ENCODE assay signal across 10 cellular contexts in the genomic region with DNA sequence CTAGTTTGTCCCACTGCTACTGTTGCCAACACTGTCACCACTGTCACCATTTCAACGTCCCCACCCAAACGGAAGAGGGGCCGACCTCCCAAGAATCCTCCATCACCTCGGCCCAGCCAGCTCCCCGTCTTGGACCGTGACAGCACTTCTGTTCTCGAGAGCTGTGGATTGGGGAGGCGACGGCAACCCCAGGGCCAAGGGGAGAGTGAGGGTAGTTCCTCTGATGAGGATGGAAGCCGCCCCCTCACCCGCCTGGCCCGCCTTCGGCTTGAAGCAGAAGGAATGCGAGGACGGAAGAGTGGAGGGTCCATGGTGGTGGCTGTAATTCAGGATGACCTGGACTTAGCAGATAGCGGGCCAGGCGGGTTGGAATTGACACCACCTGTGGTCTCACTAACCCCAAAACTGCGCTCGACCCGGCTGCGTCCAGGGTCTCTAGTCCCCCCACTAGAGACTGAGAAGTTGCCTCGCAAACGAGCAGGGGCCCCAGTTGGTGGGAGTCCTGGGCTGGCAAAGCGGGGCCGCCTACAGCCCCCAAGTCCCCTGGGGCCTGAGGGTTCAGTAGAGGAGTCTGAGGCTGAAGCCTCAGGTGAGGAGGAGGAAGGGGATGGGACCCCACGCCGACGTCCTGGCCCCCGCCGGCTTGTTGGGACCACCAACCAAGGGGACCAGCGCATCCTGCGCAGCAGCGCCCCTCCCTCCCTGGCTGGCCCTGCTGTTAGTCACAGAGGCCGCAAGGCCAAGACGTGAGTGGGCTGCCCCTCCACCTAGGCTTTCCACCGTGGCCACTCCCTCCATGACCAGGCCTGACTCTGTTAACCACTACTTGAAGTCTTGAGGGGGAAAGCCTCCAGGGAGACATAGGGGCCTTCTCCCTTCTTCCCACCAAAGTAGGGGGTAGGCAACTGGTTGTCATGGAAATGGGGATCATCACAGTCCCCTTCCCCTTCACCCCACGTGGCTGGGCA. TPM values are rescaled to one million over a fixed set of nuclear protein-coding genes. Genes with fewer than 3 reads are reported as not detected.
DNase-seq lines count a peak whose midpoint lies in the region; ATAC-seq, FAIRE-seq and TF ChIP-seq lines count a peak whose summit lies in the region.
"Had no signal": no experiment of that assay in that cellular context is flagged by ENCODE, and none has a peak within 500 bp of the region (broad histone marks: within the 10 kb centered on the region; RNA-seq: fewer than 3 reads in every experiment).

No MANE protein-coding gene starts in this region.

- BruUV-seq in K562 (replicated peaks; lab: Mats Ljungman, UMichigan): TSS peak; percentile 13

- no peak for DNase-seq in K562 (ENCODE audit: extremely low read depth in 1 of 4, low spot score in 3 of 4)
- no peak for DNase-seq in NCI-H82 (lab: John Stamatoyannopoulos, UW)
- DNase-seq in substantia nigra (lab: John Stamatoyannopoulos, UW): no peak
- no peak for DNase-seq in NCI-H2029 treated with DMSO at 0.1 percent for 48 hours (lab: John Stamatoyannopoulos, UW)
- DNase-seq: activated CD4-positive, alpha-beta T cell treated with anti-CD3 and anti-CD28 coated beads for 4 hours; NCI-H1930 had no signal

- no peak for TF ChIP-seq EP300 in K562 (IDR thresholded peaks at IDR 0.05; ENCODE audit: low read length)

- peaks cover 5% of the 10 kb centered on the region for H3K9me1 ChIP-seq in K562 (ENCODE audit: control insufficient read depth, insufficient read depth, low read length)

- H3K36me3 ChIP-seq in ACC112 (ENCODE audit: insufficient read depth, low read length) (peaks cover 21% of the 10 kb centered on the region; the same call in 1 of the 2 replicates), K562 (ENCODE audit: control insufficient read depth, insufficient read depth, low read length) (peaks cover 95% of the 10 kb centered on the region), mucosa of stomach (ENCODE audit: control insufficient read depth, insufficient read depth, low read length) (peaks cover 30% of the 10 kb centered on the region)

- in situ Hi-C loops in K562 (cut with MboI): no loop called here

- CTCF ChIA-PET in K562 (lab: Yijun Ruan, JAX; ENCODE audit: low intra/inter-chr PET ratio): no interaction called here

- 83% methylated on average over 26 of the region's 37 CpGs for WGBS in K562 (ENCODE audit: insufficient coverage, low coverage, missing lambda C conversion rate)

- H3K79me2 ChIP-seq in ACC112 (ENCODE audit: control insufficient read depth, insufficient read depth, low read length, unreplicated experiment) (peaks cover 9% of the 10 kb centered on the region), K562 (ENCODE audit: control insufficient read depth, insufficient read depth, low read length) (no peaks in the 10 kb centered on the region; the same call in 2 of the 3 replicates)

- H3K4me3 ChIP-seq in ACC112 (ENCODE audit: low read depth, low read length) (no peak overlapping the region), K562 (no peak overlapping the region), mucosa of stomach (ENCODE audit: low read length) (no peak overlapping the region)

- H3K9ac ChIP-seq in K562 (ENCODE audit: insufficient read depth in 1 of 2, low read depth in 2 of 2, low read length in 2 of 2) (peak overlapping the region in 1 of 2 experiments; percentile 66; a peak in 1 of 4 replicates), mucosa of stomach (ENCODE audit: low read length) (peak overlapping the region; percentile 45)

- peak; percentile 65 for ATAC-seq in K562
- ATAC-seq: activated T-helper 17 cell treated with anti-CD3 and anti-CD28 coated beads, Interleukin-2, amount 50 U/mL, for 72 hours had no signal

- no peak for TF ChIP-seq RAD21 in K562 (CRISPR knock-in tag; conservative IDR thresholded peaks at IDR 0.05 in 1 of 2, IDR thresholded peaks at IDR 0.05 in 1 of 2)

- POLR2A ChIA-PET in K562 (lab: Yijun Ruan, JAX): interaction anchor here (1.0 to 2.9 kb wide), 4 partner anchors 8 to 17 kb away, joined by 3 to 19 read pairs (median 6); partner anchors contain the start of gene PHKG2

- intact Hi-C loops in K562 (cut with micrococcal nuclease): no loop called here

- TF ChIP-seq CTCF in K562 (IDR thresholded peaks at IDR 0.05 in 2 of 3, conservative IDR thresholded peaks at IDR 0.05 in 1 of 3; ENCODE audit: insufficient read depth in 2 of 3, low read depth in 1 of 3, low read length in 3 of 3): no peak

- no peaks in the 10 kb centered on the region for H3K9me3 ChIP-seq in K562 (replicated peaks; ENCODE audit: control insufficient read depth, insufficient read depth, low read depth, low read length)
- no peaks in the 10 kb centered on the region for H3K9me3 ChIP-seq in mucosa of stomach (ENCODE audit: control insufficient read depth, low read length)

- H3K27ac ChIP-seq in ACC112 (ENCODE audit: low read depth, low read length) (peak overlapping the region; percentile 91), K562 (ENCODE audit: extremely low read depth, low read depth, low read length) (no peak overlapping the region), substantia nigra (ENCODE audit: low read depth, low read length, poor library complexity, severe bottlenecking) (no peak overlapping the region)

- no peaks in the 10 kb centered on the region for H4K20me1 ChIP-seq in K562 (replicated peaks; ENCODE audit: control insufficient read depth, insufficient read depth, low read length)

- no peaks in the 10 kb centered on the region for H3K27me3 ChIP-seq in ACC112 (ENCODE audit: insufficient read depth, low read length)
- H3K27me3 ChIP-seq in K562 (ENCODE audit: control insufficient read depth in 2 of 2, insufficient read depth in 2 of 2, low read length in 2 of 2): no peaks in the 10 kb centered on the region
- no peaks in the 10 kb centered on the region for H3K27me3 ChIP-seq in mucosa of stomach (ENCODE audit: control insufficient read depth, insufficient read depth, low read length)

- H3K4me1 ChIP-seq in ACC112 (ENCODE audit: control insufficient read depth, insufficient read depth, low read length, unreplicated experiment): peaks cover 28% of the 10 kb centered on the region
- peaks cover 10 to 23% of the 10 kb centered on the region in 2 experiments; a peak in 4 of 5 replicates for H3K4me1 ChIP-seq in K562 (replicated peaks in 1 of 2; ENCODE audit: control insufficient read depth in 2 of 2, insufficient read depth in 2 of 2, low read length in 2 of 2)
- peaks cover 33% of the 10 kb centered on the region for H3K4me1 ChIP-seq in mucosa of stomach (ENCODE audit: control insufficient read depth, insufficient read depth, low read length)

- no peak overlapping the region for H3K4me2 ChIP-seq in K562 (ENCODE audit: insufficient read depth, low read length)

- no peak for FAIRE-seq in K562 (lab: Jason Lieb, UNC)
- FAIRE-seq: endothelial cell of umbilical vein had no signal

- no peak for TF ChIP-seq POLR2A in K562 (conservative IDR thresholded peaks at IDR 0.05)

- no peak overlapping the region for H2AFZ ChIP-seq in ACC112 (ENCODE audit: low read length, unreplicated experiment)
- H2AFZ ChIP-seq in K562 (ENCODE audit: low read depth, low read length): no peak overlapping the region

RNA-seq across cellular contexts. Expression of gene PHKG2, which starts 9.0 kb away (rescaled TPM):
- total RNA-seq in K562 (2011; cell fraction: chromatin; rRNA removed; ENCODE audit: low replicate concordance): 128 and 290 TPM in 2 replicates
- total RNA-seq in K562 (2011; cell fraction: nucleolus; rRNA removed): 161 and 163 TPM in 2 replicates
- 157 and 194 TPM in 2 replicates for total RNA-seq in K562 (2011; cell fraction: nucleoplasm; rRNA removed)
- total RNA-seq in K562 (2014; rRNA removed): 30.7 and 45.9 TPM in 2 replicates
- total RNA-seq in K562 (2014; rRNA removed; fragmentation: Illumina TruSeq; extraction: Trizol): 18.3 and 21.2 TPM in 2 replicates
- total RNA-seq in K562 (2015; rRNA removed; fragmentation: Illumina TruSeq; extraction: Trizol): 23.9 and 25.2 TPM in 2 replicates
- 39.7 and 40.7 TPM in 2 replicates for total RNA-seq in K562 (2021)
- 44.1 and 54.4 TPM in 2 replicates for polyA plus RNA-seq in K562 (2011; rRNA removed)
- polyA plus RNA-seq in K562 (2011; cell fraction: cytosol; rRNA removed): 44.6 and 56.8 TPM in 2 replicates
- polyA plus RNA-seq in K562 (2011; cell fraction: nucleus; rRNA removed): 182 and 233 TPM in 2 replicates
- 30.6 and 41.6 TPM in 2 replicates for polyA plus RNA-seq in K562 (2012)
- polyA plus RNA-seq in K562 (2014; fragmentation: Illumina TruSeq; extraction: Trizol): 39.2 and 41.0 TPM in 2 replicates
- 10 to 100 TPM in 1 of 2 experiments, 1 to 10 TPM in 1; 5.8 to 14.1 TPM for polyA plus RNA-seq in K562 (2014; fragmentation: Nextera tagmentation; extraction: Ambion mirVana)
- polyA plus RNA-seq in K562 (2014; rRNA removed): 50.4 and 54.2 TPM in 2 replicates
- polyA minus RNA-seq in K562 (2011; rRNA and poly(A)+ RNA removed): 19.6 and 26.2 TPM in 2 replicates
- polyA minus RNA-seq in K562 (2011; cell fraction: cytosol; rRNA and poly(A)+ RNA removed): 14.9 and 17.4 TPM in 2 replicates
- polyA minus RNA-seq in K562 (2011; cell fraction: nucleus; rRNA and poly(A)+ RNA removed): 36.2 and 39.6 TPM in 2 replicates

RNA-seq across cellular contexts. Expression of gene CFAP119, which starts 22.6 kb away (rescaled TPM):
- 23.0 and 52.3 TPM in 2 replicates for total RNA-seq in K562 (2011; cell fraction: chromatin; rRNA removed; ENCODE audit: low replicate concordance)
- total RNA-seq in K562 (2011; cell fraction: nucleolus; rRNA removed): 44.0 and 46.5 TPM in 2 replicates
- 24.7 and 39.0 TPM in 2 replicates for total RNA-seq in K562 (2011; cell fraction: nucleoplasm; rRNA removed)
- total RNA-seq in K562 (2014; rRNA removed) (16.1 and 18.5 TPM in 2 replicates), K562 (2014; rRNA removed; fragmentation: Illumina TruSeq; extraction: Trizol) (4.2 and 6.1 TPM in 2 replicates), K562 (2015; rRNA removed; fragmentation: Illumina TruSeq; extraction: Trizol) (7.0 and 7.4 TPM in 2 replicates), K562 (2021) (18.4 and 20.0 TPM in 2 replicates)
- polyA plus RNA-seq in K562 (2011; rRNA removed) (13.5 and 16.3 TPM in 2 replicates), K562 (2014; fragmentation: Illumina TruSeq; extraction: Trizol) (9.0 and 9.6 TPM in 2 replicates), K562 (2014; fragmentation: Nextera tagmentation; extraction: Ambion mirVana) (1 to 10 TPM; 5.5 to 6.2 TPM), K562 (2014; rRNA removed) (33.7 and 38.2 TPM in 2 replicates)
- 10.6 and 19.6 TPM in 2 replicates for polyA plus RNA-seq in K562 (2011; cell fraction: cytosol; rRNA removed)
- 107 and 225 TPM in 2 replicates for polyA plus RNA-seq in K562 (2011; cell fraction: nucleus; rRNA removed)
- 14.9 and 20.9 TPM in 2 replicates for polyA plus RNA-seq in K562 (2012)
- polyA minus RNA-seq in K562 (2011; rRNA and poly(A)+ RNA removed): 1.2 and 2.5 TPM in 2 replicates
- polyA minus RNA-seq in K562 (2011; cell fraction: cytosol; rRNA and poly(A)+ RNA removed): 3.8 and 4.2 TPM in 2 replicates
- polyA minus RNA-seq in K562 (2011; cell fraction: nucleus; rRNA and poly(A)+ RNA removed): 16.9 and 21.3 TPM in 2 replicates

RNA-seq across cellular contexts. Expression of gene RNF40, which starts 22.9 kb away (rescaled TPM):
- total RNA-seq in K562 (2011; cell fraction: chromatin; rRNA removed; ENCODE audit: low replicate concordance): 149 and 268 TPM in 2 replicates
- total RNA-seq in K562 (2011; cell fraction: nucleolus; rRNA removed): 112 and 115 TPM in 2 replicates
- total RNA-seq in K562 (2011; cell fraction: nucleoplasm; rRNA removed): 105 and 116 TPM in 2 replicates
- 81.9 and 95.6 TPM in 2 replicates for total RNA-seq in K562 (2014; rRNA removed)
- 73.7 and 81.5 TPM in 2 replicates for total RNA-seq in K562 (2014; rRNA removed; fragmentation: Illumina TruSeq; extraction: Trizol)
- total RNA-seq in K562 (2015; rRNA removed; fragmentation: Illumina TruSeq; extraction: Trizol): 76.4 and 82.9 TPM in 2 replicates
- total RNA-seq in K562 (2021): 124 and 129 TPM in 2 replicates
- polyA plus RNA-seq in K562 (2011; rRNA removed): 91.7 and 97.8 TPM in 2 replicates
- polyA plus RNA-seq in K562 (2011; cell fraction: cytosol; rRNA removed): 60.8 and 77.4 TPM in 2 replicates
- polyA plus RNA-seq in K562 (2011; cell fraction: nucleus; rRNA removed): 137 and 170 TPM in 2 replicates
- polyA plus RNA-seq in K562 (2012): 78.5 and 80.4 TPM in 2 replicates
- polyA plus RNA-seq in K562 (2014; fragmentation: Illumina TruSeq; extraction: Trizol): 107 and 115 TPM in 2 replicates
- 1 to 10 TPM; 6.2 to 9.1 TPM for polyA plus RNA-seq in K562 (2014; fragmentation: Nextera tagmentation; extraction: Ambion mirVana)
- 68.2 and 75.6 TPM in 2 replicates for polyA plus RNA-seq in K562 (2014; rRNA removed)
- 89.9 and 91.7 TPM in 2 replicates for polyA minus RNA-seq in K562 (2011; rRNA and poly(A)+ RNA removed)
- 61.7 and 77.1 TPM in 2 replicates for polyA minus RNA-seq in K562 (2011; cell fraction: cytosol; rRNA and poly(A)+ RNA removed)
- polyA minus RNA-seq in K562 (2011; cell fraction: nucleus; rRNA and poly(A)+ RNA removed): 39.2 and 51.2 TPM in 2 replicates

RNA-seq across cellular contexts. Expression of gene SRCAP, which starts 40.3 kb away (rescaled TPM):
- 89.8 and 132 TPM in 2 replicates for total RNA-seq in K562 (2011; cell fraction: chromatin; rRNA removed; ENCODE audit: low replicate concordance)
- total RNA-seq in K562 (2011; cell fraction: nucleolus; rRNA removed): 44.6 and 46.2 TPM in 2 replicates
- 58.6 and 74.8 TPM in 2 replicates for total RNA-seq in K562 (2011; cell fraction: nucleoplasm; rRNA removed)
- 16.0 and 16.3 TPM in 2 replicates for total RNA-seq in K562 (2014; rRNA removed)
- total RNA-seq in K562 (2014; rRNA removed; fragmentation: Illumina TruSeq; extraction: Trizol): 3.5 and 3.7 TPM in 2 replicates
- total RNA-seq in K562 (2015; rRNA removed; fragmentation: Illumina TruSeq; extraction: Trizol): 5.8 and 7.9 TPM in 2 replicates
- 58.9 and 62.6 TPM in 2 replicates for total RNA-seq in K562 (2021)
- 2.2 and 6.4 TPM in 2 replicates for polyA plus RNA-seq in K562 (2011; rRNA removed)
- polyA plus RNA-seq in K562 (2011; cell fraction: cytosol; rRNA removed): 1.9 and 3.2 TPM in 2 replicates
- polyA plus RNA-seq in K562 (2011; cell fraction: nucleus; rRNA removed): 18.6 and 29.8 TPM in 2 replicates
- polyA plus RNA-seq in K562 (2012): 16.6 and 25.8 TPM in 2 replicates
- 14.9 and 21.0 TPM in 2 replicates for polyA plus RNA-seq in K562 (2014; fragmentation: Illumina TruSeq; extraction: Trizol)
- under 1 TPM; 0.21 to 0.53 TPM for polyA plus RNA-seq in K562 (2014; fragmentation: Nextera tagmentation; extraction: Ambion mirVana)
- 11.4 and 17.0 TPM in 2 replicates for polyA plus RNA-seq in K562 (2014; rRNA removed)
- 11.0 and 11.9 TPM in 2 replicates for polyA minus RNA-seq in K562 (2011; rRNA and poly(A)+ RNA removed)
- polyA minus RNA-seq in K562 (2011; cell fraction: cytosol; rRNA and poly(A)+ RNA removed): 21.7 and 27.4 TPM in 2 replicates
- polyA minus RNA-seq in K562 (2011; cell fraction: nucleus; rRNA and poly(A)+ RNA removed): 17.2 and 20.0 TPM in 2 replicates

RNA-seq across cellular contexts. Expression of gene ZNF629, which starts 47.7 kb away (rescaled TPM):
- 6.8 and 16.5 TPM in 2 replicates for total RNA-seq in K562 (2011; cell fraction: chromatin; rRNA removed; ENCODE audit: low replicate concordance)
- total RNA-seq in K562 (2011; cell fraction: nucleolus; rRNA removed): 8.6 and 11.3 TPM in 2 replicates
- 6.7 and 7.3 TPM in 2 replicates for total RNA-seq in K562 (2011; cell fraction: nucleoplasm; rRNA removed)
- total RNA-seq in K562 (2014; rRNA removed): 13.8 and 14.9 TPM in 2 replicates
- 6.7 and 7.3 TPM in 2 replicates for total RNA-seq in K562 (2014; rRNA removed; fragmentation: Illumina TruSeq; extraction: Trizol)
- total RNA-seq in K562 (2015; rRNA removed; fragmentation: Illumina TruSeq; extraction: Trizol): 9.2 and 10.0 TPM in 2 replicates
- 16.5 and 18.8 TPM in 2 replicates for total RNA-seq in K562 (2021)
- polyA plus RNA-seq in K562 (2011; rRNA removed): 2.6 and 4.4 TPM in 2 replicates
- polyA plus RNA-seq in K562 (2011; cell fraction: cytosol; rRNA removed): 4.0 and 5.6 TPM in 2 replicates
- polyA plus RNA-seq in K562 (2011; cell fraction: nucleus; rRNA removed): 7.1 and 10.9 TPM in 2 replicates
- 12.0 and 13.0 TPM in 2 replicates for polyA plus RNA-seq in K562 (2012)
- 11.6 and 12.4 TPM in 2 replicates for polyA plus RNA-seq in K562 (2014; fragmentation: Illumina TruSeq; extraction: Trizol)
- polyA plus RNA-seq in K562 (2014; fragmentation: Nextera tagmentation; extraction: Ambion mirVana): under 1 TPM; 0.44 to 0.66 TPM
- polyA plus RNA-seq in K562 (2014; rRNA removed): 6.1 and 7.4 TPM in 2 replicates
- polyA minus RNA-seq in K562 (2011; rRNA and poly(A)+ RNA removed): 4.2 and 5.3 TPM in 2 replicates
- 9.2 and 9.8 TPM in 2 replicates for polyA minus RNA-seq in K562 (2011; cell fraction: cytosol; rRNA and poly(A)+ RNA removed)
- 8.3 and 11.2 TPM in 2 replicates for polyA minus RNA-seq in K562 (2011; cell fraction: nucleus; rRNA and poly(A)+ RNA removed)
